ENCODE assay signal across 15 cellular contexts in genomic region chr11:132073787-132074186, GRCh38.
DNase-seq lines count a peak whose midpoint lies in the region; FAIRE-seq and TF ChIP-seq lines count a peak whose summit lies in the region.
"Had no signal": no experiment of that assay in that cellular context is flagged by ENCODE, and none has a peak within 500 bp of the region (broad histone marks: within the 10 kb centered on the region; RNA-seq: fewer than 3 reads in every experiment).

No MANE protein-coding gene starts in this region.

- H3K36me3 ChIP-seq in endothelial cell of umbilical vein (ENCODE audit: control insufficient read depth in 2 of 2, extremely low read depth in 1 of 2, insufficient read depth in 2 of 2, low read length in 2 of 2) (no peaks in the 10 kb centered on the region), neural progenitor cell (no peaks in the 10 kb centered on the region), prostate gland (no peaks in the 10 kb centered on the region)
- H3K36me3 ChIP-seq: BE2C had no signal

- WGBS in prostate gland, result 75% methylated on average over 1 of the region's 1 CpG

- no peak overlapping the region for H3K4me3 Mint-ChIP-seq in neural progenitor cell
- H3K4me3 Mint-ChIP-seq: CD4-positive, alpha-beta memory T cell had no signal

- no peak overlapping the region for H3K4me2 ChIP-seq in endothelial cell of umbilical vein (ENCODE audit: insufficient read depth, low read length)
- no peak overlapping the region for H3K4me2 ChIP-seq in neural progenitor cell

- no peak overlapping the region for H3K27ac Mint-ChIP-seq in neural progenitor cell
- H3K27ac Mint-ChIP-seq: CD4-positive, alpha-beta memory T cell had no signal

- H3K4me3 ChIP-seq in AG04450 (ENCODE audit: low read depth, low read length) (no peak overlapping the region), endothelial cell of umbilical vein (replicated peaks in 1 of 3; ENCODE audit: insufficient read depth in 1 of 3, low read depth in 1 of 3, low read length in 3 of 3) (no peak overlapping the region), neural progenitor cell (no peak overlapping the region), prostate gland (no peak overlapping the region)

- no TSS peak for BruUV-seq in endothelial cell of umbilical vein (replicated peaks; lab: Mats Ljungman, UMichigan)

- H3K27ac ChIP-seq in AG04450 (ENCODE audit: low read depth, low read length), result peak overlapping the region; percentile 32
- H3K27ac ChIP-seq in endothelial cell of umbilical vein (ENCODE audit: insufficient read depth, low read depth, low read length), result peak overlapping the region; percentile 99
- no peak overlapping the region for H3K27ac ChIP-seq in neural progenitor cell
- no peak overlapping the region for H3K27ac ChIP-seq in prostate gland
- H3K27ac ChIP-seq: HL-60 had no signal

- H3K4me1 ChIP-seq in endothelial cell of umbilical vein (ENCODE audit: control insufficient read depth, extremely low read depth, insufficient read depth, low read length) (peaks cover 32% of the 10 kb centered on the region), neural progenitor cell (peaks cover 21% of the 10 kb centered on the region), prostate gland (replicated peaks) (no peaks in the 10 kb centered on the region)
- H3K4me1 ChIP-seq: BE2C had no signal

- H2AFZ ChIP-seq in endothelial cell of umbilical vein (ENCODE audit: low read depth, low read length) (peak overlapping the region; percentile 17), neural progenitor cell (replicated peaks) (peak overlapping the region; percentile 39)

- POLR2A ChIA-PET in AG04450 (lab: Yijun Ruan, JAX) (interaction anchor here (2.5 kb wide), 1 partner anchor 38 kb away, joined by 14 read pairs; no protein-coding TSS in a partner anchor), endothelial cell of umbilical vein (lab: Charles Lee) (no interaction called here)

- peaks cover 19% of the 10 kb centered on the region for H3F3A ChIP-seq in neural progenitor cell (ENCODE audit: low read depth)

- peaks cover 6% of the 10 kb centered on the region for H3K9me3 Mint-ChIP-seq in neural progenitor cell

- H4K20me1 ChIP-seq in endothelial cell of umbilical vein (replicated peaks; ENCODE audit: control insufficient read depth, extremely low read depth, insufficient read depth, low read length) (no peaks in the 10 kb centered on the region), neural progenitor cell (ENCODE audit: low read depth) (no peaks in the 10 kb centered on the region)

- TF ChIP-seq CTCF in AG04450 (IDR thresholded peaks at IDR 0.05; ENCODE audit: low read depth, low read length) (no peak), endothelial cell of umbilical vein (IDR thresholded peaks at IDR 0.05; ENCODE audit: extremely low read depth in 1 of 2, insufficient read depth in 1 of 2, low read depth in 1 of 2, low read length in 2 of 2) (no peak), neural progenitor cell (IDR thresholded peaks at IDR 0.05) (no peak), prostate gland (IDR thresholded peaks at IDR 0.05) (no peak)

- peaks cover 2% of the 10 kb centered on the region for H3K27me3 Mint-ChIP-seq in neural progenitor cell (ENCODE audit: insufficient read depth, low read depth)
- H3K27me3 Mint-ChIP-seq: CD4-positive, alpha-beta memory T cell had no signal

- no peaks in the 10 kb centered on the region for H3K9me1 ChIP-seq in endothelial cell of umbilical vein (replicated peaks; ENCODE audit: control insufficient read depth, extremely low read depth, insufficient read depth, low read length)

- dilution Hi-C loops in endothelial cell of umbilical vein (cut with MboI; ENCODE audit: extremely low pct_ligation_motif_present, low sequenced_read_pairs), result no loop called here

- TF ChIP-seq POLR2A in endothelial cell of umbilical vein (IDR thresholded peaks at IDR 0.05; ENCODE audit: low read depth, low read length) (no peak), GM12892 (IDR thresholded peaks at IDR 0.05; ENCODE audit: low read depth, low read length) (no peak), prostate gland (IDR thresholded peaks at IDR 0.05) (no peak)

- FAIRE-seq in endothelial cell of umbilical vein (lab: Jason Lieb, UNC) (no peak), GM12892 (lab: Jason Lieb, UNC) (no peak)
- FAIRE-seq: H1 had no signal

- no peaks in the 10 kb centered on the region for H3K79me2 ChIP-seq in endothelial cell of umbilical vein (ENCODE audit: control insufficient read depth, insufficient read depth, low read length)
- H3K79me2 ChIP-seq in neural progenitor cell (ENCODE audit: low read depth), result no peaks in the 10 kb centered on the region

- peaks cover 5% of the 10 kb centered on the region for H3K36me3 Mint-ChIP-seq in neural progenitor cell
- H3K36me3 Mint-ChIP-seq: CD4-positive, alpha-beta memory T cell had no signal

- no peaks in the 10 kb centered on the region for H3K27me3 ChIP-seq in AG04450 (ENCODE audit: control insufficient read depth, insufficient read depth, low read length)
- H3K27me3 ChIP-seq in endothelial cell of umbilical vein (ENCODE audit: control insufficient read depth in 2 of 2, insufficient read depth in 2 of 2, low read length in 2 of 2), result no peaks in the 10 kb centered on the region
- H3K27me3 ChIP-seq in neural progenitor cell, result no peaks in the 10 kb centered on the region
- H3K27me3 ChIP-seq in prostate gland (replicated peaks; ENCODE audit: insufficient read depth), result no peaks in the 10 kb centered on the region
- H3K27me3 ChIP-seq: BE2C had no signal

- H3K9ac ChIP-seq in endothelial cell of umbilical vein (replicated peaks; ENCODE audit: extremely low read depth, insufficient read depth, low read length) (peak overlapping the region; percentile 86), neural progenitor cell (no peak overlapping the region)

- peaks cover 17% of the 10 kb centered on the region for H3K4me1 Mint-ChIP-seq in neural progenitor cell
- H3K4me1 Mint-ChIP-seq: CD4-positive, alpha-beta memory T cell had no signal

- no peaks in the 10 kb centered on the region for H3K9me3 ChIP-seq in AG04450 (ENCODE audit: control insufficient read depth, insufficient read depth, low read length)
- no peaks in the 10 kb centered on the region for H3K9me3 ChIP-seq in endothelial cell of umbilical vein (replicated peaks; ENCODE audit: control insufficient read depth, insufficient read depth, low read length)
- H3K9me3 ChIP-seq in neural progenitor cell (ENCODE audit: low read depth), result no peaks in the 10 kb centered on the region
- no peaks in the 10 kb centered on the region for H3K9me3 ChIP-seq in prostate gland
- H3K9me3 ChIP-seq: BE2C had no signal

- intact Hi-C loops in endothelial cell of umbilical vein (cut with micrococcal nuclease) (loop anchor here (2.0 to 5.0 kb wide), 4 partner anchors 39 to 1346 kb away; no protein-coding TSS in a partner anchor), prostate gland (cut with DNase I) (no loop called here)

- CTCF ChIA-PET in AG04450 (lab: Charles Lee) (interaction anchor here (0.6 to 2.7 kb wide), 3 partner anchors 53 to 85 kb away, joined by 3 to 15 read pairs (median 9); no protein-coding TSS in a partner anchor), endothelial cell of umbilical vein (lab: Charles Lee) (interaction anchor here (0.6 to 3.7 kb wide), 3 partner anchors 53 to 325 kb away, joined by 3 to 48 read pairs (median 5); no protein-coding TSS in a partner anchor)

- no peak for DNase-seq in AG04450 (ENCODE audit: low read depth, low spot score)
- DNase-seq in LHCN-M2 (ENCODE audit: low read depth), result peak; percentile 55
- no peak for DNase-seq in endothelial cell of umbilical vein (ENCODE audit: low read depth, low spot score)
- DNase-seq in neural progenitor cell (ENCODE audit: low spot score), result no peak
- no peak for DNase-seq in GM12892 (ENCODE audit: insufficient read length)
- no peak for DNase-seq in hippocampal formation (lab: John Stamatoyannopoulos, UW)
- DNase-seq in prostate gland (ENCODE audit: low spot score), result no peak
- DNase-seq: BE2C; CD4-positive, alpha-beta memory T cell; KBM-7; NCI-H1417; NCI-H2029; NCI-H524 had no signal

TF ChIP-seq in endothelial cell of umbilical vein, 7 proteins besides CTCF, POLR2A, EP300 and RAD21:
- no peak for TF ChIP-seq EZH2 (IDR thresholded peaks at IDR 0.05; ENCODE audit: borderline replicate concordance, low read depth, low read length, severe bottlenecking)

Comparison
In these comparisons a context has a peak if more than half of its experiments do, and no peak if none do; other contexts are left out.
1. H3K27ac ChIP-seq: peak in AG04450 (single experiment) and endothelial cell of umbilical vein (single experiment); none in neural progenitor cell (single experiment) and prostate gland (0 of 2).